In genomic region chr3:37111199-37111598, GRCh38 we compare ENCODE assay signal across 19 cellular contexts.
DNase-seq lines count a peak whose midpoint lies in the region; ATAC-seq and TF ChIP-seq lines count a peak whose summit lies in the region.
"Had no signal": no experiment of that assay in that cellular context is flagged by ENCODE, and none has a peak within 500 bp of the region (broad histone marks: within the 10 kb centered on the region; RNA-seq: fewer than 3 reads in every experiment).

No MANE protein-coding gene starts in this region.

- H4K20me1 ChIP-seq in IMR-90 (ENCODE audit: insufficient read depth, low read length): peaks cover 4% of the 10 kb centered on the region

- H2AFZ ChIP-seq in IMR-90 (replicated peaks; ENCODE audit: low read length, poor library complexity): no peak overlapping the region
- H2AFZ ChIP-seq: GM23248 had no signal

- DNase-seq in activated naive CD8-positive, alpha-beta T cell treated with anti-CD3 and anti-CD28 coated beads for 36 hours: no peak
- no peak for DNase-seq in IMR-90
- peak; percentile 35 for DNase-seq in fibroblast of gingiva (ENCODE audit: low read depth)
- DNase-seq in NCI-H345 (lab: John Stamatoyannopoulos, UW): no peak
- DNase-seq in DMS53 treated with DMSO at 0.1 percent for 48 hours (lab: John Stamatoyannopoulos, UW; ENCODE audit: unreplicated experiment): no peak
- DNase-seq in progenitor cell of endocrine pancreas (ENCODE audit: low spot score, unreplicated experiment): no peak
- DNase-seq: 8988T; C1 segment of cervical spinal cord; Calu3; CD4-positive, alpha-beta T cell; DMS 273 treated with DMSO at 0.1 percent for 48 hours; DMS79; EL; GDM1; GM23248 had no signal

- intact Hi-C loops in IMR-90 (cut with micrococcal nuclease): loop anchor here (5.0 kb wide), 1 partner anchor 39 kb away; no protein-coding TSS in a partner anchor

- H3K79me1 ChIP-seq in IMR-90 (ENCODE audit: low read depth in 1 of 2, low read length in 2 of 2): peaks cover 34 to 69% of the 10 kb centered on the region in 2 experiments

- no peak overlapping the region for H2BK120ac ChIP-seq in IMR-90 (ENCODE audit: low read depth, low read length)

- H3K9me1 ChIP-seq in IMR-90 (ENCODE audit: insufficient read depth, low read length): peaks cover 16% of the 10 kb centered on the region

- H3K4me1 ChIP-seq in IMR-90 (ENCODE audit: control insufficient read depth, insufficient read depth, low read length): peaks cover 23% of the 10 kb centered on the region

- no peak overlapping the region for H4K5ac ChIP-seq in IMR-90 (ENCODE audit: low read depth, low read length)

- no peaks in the 10 kb centered on the region for H3K9me3 ChIP-seq in IMR-90 (ENCODE audit: control insufficient read depth, insufficient read depth, low read length)

- H4K91ac ChIP-seq in IMR-90 (ENCODE audit: insufficient read depth, low read depth, low read length): no peak overlapping the region

- no peak overlapping the region for H2BK20ac ChIP-seq in IMR-90 (ENCODE audit: low read depth, low read length)

- TF ChIP-seq RAD21 in IMR-90 (IDR thresholded peaks at IDR 0.05; ENCODE audit: low read length): no peak

- peak overlapping the region; percentile 88 for H3K18ac ChIP-seq in IMR-90 (ENCODE audit: low read depth, low read length)

- H3K36me3 Mint-ChIP-seq in activated naive CD8-positive, alpha-beta T cell: peaks cover 15% of the 10 kb centered on the region
- H3K36me3 Mint-ChIP-seq in activated naive CD8-positive, alpha-beta T cell treated with anti-CD3 and anti-CD28 coated beads for 36 hours: no peaks in the 10 kb centered on the region
- peaks cover 2% of the 10 kb centered on the region for H3K36me3 Mint-ChIP-seq in progenitor cell of endocrine pancreas (ENCODE audit: insufficient read depth)

- no peak overlapping the region for H3K14ac ChIP-seq in IMR-90 (replicated peaks; ENCODE audit: low read depth, low read length)

- no peak overlapping the region for H3K9ac ChIP-seq in IMR-90 (ENCODE audit: low read depth, low read length)
- H3K9ac ChIP-seq: GM23248 had no signal

- no peak overlapping the region; the same call in 1 of the 2 replicates for H3K4ac ChIP-seq in IMR-90 (ENCODE audit: low read depth, low read length)

- no peak overlapping the region for H3K4me3 Mint-ChIP-seq in activated naive CD8-positive, alpha-beta T cell
- no peak overlapping the region for H3K4me3 Mint-ChIP-seq in activated naive CD8-positive, alpha-beta T cell treated with anti-CD3 and anti-CD28 coated beads for 36 hours
- no peak overlapping the region for H3K4me3 Mint-ChIP-seq in progenitor cell of endocrine pancreas (ENCODE audit: low read depth)
- H3K4me3 Mint-ChIP-seq: B cell; CD4-positive, alpha-beta T cell had no signal

- no peaks in the 10 kb centered on the region for H3K9me3 Mint-ChIP-seq in activated naive CD8-positive, alpha-beta T cell (ENCODE audit: low read depth)
- no peaks in the 10 kb centered on the region for H3K9me3 Mint-ChIP-seq in activated naive CD8-positive, alpha-beta T cell treated with anti-CD3 and anti-CD28 coated beads for 36 hours
- H3K9me3 Mint-ChIP-seq in progenitor cell of endocrine pancreas (ENCODE audit: low read depth): no peaks in the 10 kb centered on the region
- H3K9me3 Mint-ChIP-seq: CD4-positive, alpha-beta T cell had no signal

- H3K23ac ChIP-seq in IMR-90 (ENCODE audit: low read depth, low read length): no peak overlapping the region

- dilution Hi-C loops in IMR-90 (cut with HindIII; ENCODE audit: low sequenced_read_pairs, unreplicated experiment): no loop called here

- H2BK5ac ChIP-seq in IMR-90 (ENCODE audit: low read depth, low read length, poor library complexity, severe bottlenecking): peak overlapping the region; percentile 71

- no TSS peak for BruUV-seq in IMR-90 (replicated peaks; lab: Mats Ljungman, UMichigan)

- no peak overlapping the region for H3K56ac ChIP-seq in IMR-90 (ENCODE audit: extremely low read depth, insufficient read depth, low read length)

- POLR2A ChIA-PET in IMR-90 (lab: Charles Lee; ENCODE audit: unreplicated experiment): no interaction called here

- H2AK9ac ChIP-seq in IMR-90 (replicated peaks; ENCODE audit: low read depth, low read length, poor library complexity): no peak overlapping the region

- in situ Hi-C loops in IMR-90 (cut with MboI; ENCODE audit: low sequenced_read_pairs): no loop called here

- H3K27ac Mint-ChIP-seq in activated naive CD8-positive, alpha-beta T cell: peak overlapping the region; percentile 34
- no peak overlapping the region for H3K27ac Mint-ChIP-seq in activated naive CD8-positive, alpha-beta T cell treated with anti-CD3 and anti-CD28 coated beads for 36 hours
- H3K27ac Mint-ChIP-seq in progenitor cell of endocrine pancreas: no peak overlapping the region
- H3K27ac Mint-ChIP-seq: B cell; CD4-positive, alpha-beta T cell had no signal

- H4K8ac ChIP-seq in IMR-90 (ENCODE audit: low read depth in 2 of 2, low read length in 2 of 2): peak overlapping the region; percentile 29 to 83; a peak in 1 of 4 replicates

- ATAC-seq in IMR-90 (ENCODE audit: low read depth) (no peak), HG02763 (IDR thresholded peaks at IDR 0.05; ENCODE audit: unreplicated experiment) (no peak)
- ATAC-seq: HCT116 had no signal

- TF ChIP-seq CTCF in IMR-90 (conservative IDR thresholded peaks at IDR 0.05; ENCODE audit: low read depth, low read length) (no peak), progenitor cell of endocrine pancreas (IDR thresholded peaks at IDR 0.05; ENCODE audit: unreplicated experiment) (no peak)

- no peak overlapping the region for H3K27ac ChIP-seq in IMR-90 (ENCODE audit: insufficient read depth, low read length)
- H3K27ac ChIP-seq: GM23248 had no signal

- TF ChIP-seq POLR2A in IMR-90 (IDR thresholded peaks at IDR 0.05; ENCODE audit: low read depth, low read length): no peak

- no peak overlapping the region for H2AK5ac ChIP-seq in IMR-90 (ENCODE audit: low read depth, low read length)

- H3K4me3 ChIP-seq in IMR-90 (ENCODE audit: insufficient read depth, low read depth, low read length): no peak overlapping the region
- H3K4me3 ChIP-seq: GM23248 had no signal

- peak overlapping the region; percentile 97; the same call in 1 of the 3 replicates for H2BK15ac ChIP-seq in IMR-90 (ENCODE audit: low read depth, low read length)

- peaks cover 6% of the 10 kb centered on the region for H3K36me3 ChIP-seq in IMR-90 (ENCODE audit: control insufficient read depth, insufficient read depth, low read length)

- WGBS in IMR-90 (ENCODE audit: extremely low coverage in 2 of 2, insufficient read length in 1 of 2), 2 experiments: no CpG with 5 or more reads among the region's 2 CpGs

- CTCF ChIA-PET in IMR-90 (lab: Yijun Ruan, JAX): no interaction called here

- no peaks in the 10 kb centered on the region for H3K27me3 Mint-ChIP-seq in activated naive CD8-positive, alpha-beta T cell
- no peaks in the 10 kb centered on the region for H3K27me3 Mint-ChIP-seq in activated naive CD8-positive, alpha-beta T cell treated with anti-CD3 and anti-CD28 coated beads for 36 hours
- H3K27me3 Mint-ChIP-seq in progenitor cell of endocrine pancreas: no peaks in the 10 kb centered on the region
- H3K27me3 Mint-ChIP-seq: B cell; CD4-positive, alpha-beta T cell had no signal

- peaks cover 17% of the 10 kb centered on the region for H3K4me1 Mint-ChIP-seq in activated naive CD8-positive, alpha-beta T cell (ENCODE audit: low read depth)
- peaks cover 18% of the 10 kb centered on the region for H3K4me1 Mint-ChIP-seq in activated naive CD8-positive, alpha-beta T cell treated with anti-CD3 and anti-CD28 coated beads for 36 hours
- H3K4me1 Mint-ChIP-seq in progenitor cell of endocrine pancreas (ENCODE audit: low read depth): peaks cover 1% of the 10 kb centered on the region
- H3K4me1 Mint-ChIP-seq: B cell had no signal

- H3K27me3 ChIP-seq in IMR-90 (ENCODE audit: control insufficient read depth, insufficient read depth, low read length): no peaks in the 10 kb centered on the region

- peak overlapping the region; percentile 22; the same call in 1 of the 2 replicates for H3K4me2 ChIP-seq in IMR-90 (ENCODE audit: low read depth, low read length)

TF ChIP-seq in IMR-90, 13 proteins besides CTCF, POLR2A, EP300 and RAD21:
- TF ChIP-seq CHD1 (IDR thresholded peaks at IDR 0.05; ENCODE audit: low read depth, low read length) (no peak), ELK1 (IDR thresholded peaks at IDR 0.05; ENCODE audit: borderline replicate concordance, low read depth, low read length) (no peak), SMC3 (IDR thresholded peaks at IDR 0.05; ENCODE audit: low read depth, low read length) (no peak), RFX5 (IDR thresholded peaks at IDR 0.05; ENCODE audit: low read depth, low read length) (no peak), MAZ (IDR thresholded peaks at IDR 0.05; ENCODE audit: borderline replicate concordance, low read depth, low read length) (no peak), BHLHE40 (IDR thresholded peaks at IDR 0.05; ENCODE audit: low read depth, low read length) (no peak), MAFK (IDR thresholded peaks at IDR 0.05; ENCODE audit: low read depth, low read length) (no peak), RCOR1 (IDR thresholded peaks at IDR 0.05; ENCODE audit: insufficient replicate concordance, low read length) (no peak), CEBPB (IDR thresholded peaks at IDR 0.05; ENCODE audit: low read depth, low read length) (no peak), MXI1 (IDR thresholded peaks at IDR 0.05; ENCODE audit: borderline replicate concordance, low read depth, low read length) (no peak), USF2 (IDR thresholded peaks at IDR 0.05; ENCODE audit: low read depth, low read length) (no peak), NFE2L2 (IDR thresholded peaks at IDR 0.05; ENCODE audit: low read depth, low read length) (no peak)
